8 cellular contexts compared by ENCODE assay signal in genomic region chr13:111424134-111424533, GRCh38.
"Had no signal": no experiment of that assay in that cellular context is flagged by ENCODE, and none has a peak within 500 bp of the region (broad histone marks: within the 10 kb centered on the region; RNA-seq: fewer than 3 reads in every experiment).

No MANE protein-coding gene starts in this region.

- H3K4me2 ChIP-seq: GM23338 had no signal

- H3K4me3 ChIP-seq: GM23338 had no signal

- ATAC-seq: GM23338, HepG2 had no signal

- H2AFZ ChIP-seq: GM23338 had no signal

- H3K27ac ChIP-seq: HL-60 had no signal

- FAIRE-seq: H1, H54, HepG2 had no signal

- DNase-seq: HCEC 1CT, HFFc6, KG1 had no signal
